19 cellular contexts compared by ENCODE assay signal in genomic region chr7:149861728-149862045, GRCh38. TPM values are rescaled to one million over a fixed set of nuclear protein-coding genes. Genes with fewer than 3 reads are reported as not detected.
DNase-seq lines count a peak whose midpoint lies in the region; ATAC-seq and TF ChIP-seq lines count a peak whose summit lies in the region.
"Had no signal": no experiment of that assay in that cellular context is flagged by ENCODE, and none has a peak within 500 bp of the region (broad histone marks: within the 10 kb centered on the region; RNA-seq: fewer than 3 reads in every experiment).

No MANE protein-coding gene starts in this region.

- H3K4me1 ChIP-seq in thyroid gland = peaks cover 12 to 19% of the 10 kb centered on the region in 2 donors

- peak overlapping the region; percentile 25 for H3K27ac Mint-ChIP-seq in activated CD4-positive, alpha-beta T cell treated with anti-CD3 and anti-CD28 coated beads, Interleukin-2, amount 10 ng/mL, durations not matched to agents 7 days and 5 days
- no peak overlapping the region for H3K27ac Mint-ChIP-seq in activated CD4-positive, alpha-beta T cell treated with anti-CD3 and anti-CD28 coated beads for 36 hours
- H3K27ac Mint-ChIP-seq in T-helper 17 cell = peak overlapping the region; percentile 51
- peak overlapping the region in 4 of 6 donors; percentile 28 to 77 (median 56) for H3K27ac Mint-ChIP-seq in immature natural killer cell
- H3K27ac Mint-ChIP-seq in activated T-cell treated with anti-CD3 and anti-CD28 coated beads, Interleukin-2, amount 50 U/mL, for 24 hours = no peak overlapping the region
- H3K27ac Mint-ChIP-seq: CD14-positive monocyte, HFFc6 had no signal

- no peak for TF ChIP-seq CTCF in thyroid gland (IDR thresholded peaks at IDR 0.05)

- H3K27ac ChIP-seq in thyroid gland = peak overlapping the region; percentile 38 to 61 (median 42)
- H3K27ac ChIP-seq: BLaER1, GM23248, HL-60 had no signal

- H3K9me3 Mint-ChIP-seq in activated CD4-positive, alpha-beta T cell treated with anti-CD3 and anti-CD28 coated beads, Interleukin-2, amount 10 ng/mL, durations not matched to agents 7 days and 5 days = no peaks in the 10 kb centered on the region
- H3K9me3 Mint-ChIP-seq in activated CD4-positive, alpha-beta T cell treated with anti-CD3 and anti-CD28 coated beads for 36 hours (ENCODE audit: low read depth) = no peaks in the 10 kb centered on the region
- no peaks in the 10 kb centered on the region for H3K9me3 Mint-ChIP-seq in immature natural killer cell
- no peaks in the 10 kb centered on the region for H3K9me3 Mint-ChIP-seq in activated T-cell treated with anti-CD3 and anti-CD28 coated beads, Interleukin-2, amount 50 U/mL, for 24 hours
- H3K9me3 Mint-ChIP-seq: CD14-positive monocyte; CD4-positive, alpha-beta memory T cell; HFFc6 had no signal

- DNase-seq in activated CD4-positive, alpha-beta T cell treated with anti-CD3 and anti-CD28 coated beads, Interleukin-2, amount 10 ng/mL, durations not matched to agents 7 days and 5 days = no peak
- DNase-seq in activated CD4-positive, alpha-beta T cell treated with anti-CD3 and anti-CD28 coated beads for 36 hours = no peak
- no peak for DNase-seq in T-helper 17 cell
- no peak for DNase-seq in immature natural killer cell
- DNase-seq in thyroid gland = peak; percentile 85 to 89
- no peak for DNase-seq in occipital lobe (lab: John Stamatoyannopoulos, UW)
- DNase-seq in NCI-H1092 (lab: John Stamatoyannopoulos, UW) = no peak
- no peak for DNase-seq in activated T-cell treated with anti-CD3 and anti-CD28 coated beads, Interleukin-2, amount 50 U/mL, for 24 hours
- DNase-seq: 8988T; CD4-positive, alpha-beta memory T cell; DMS153; DMS79; GDM1; GM23248; HCEC 1CT; HFFc6 had no signal

- POLR2A ChIA-PET in activated CD4-positive, alpha-beta T cell treated with anti-CD3 and anti-CD28 coated beads, Interleukin-2, amount 10 ng/mL, durations not matched to agents 7 days and 5 days (lab: Charles Lee) = no interaction called here
- POLR2A ChIA-PET in activated CD4-positive, alpha-beta T cell treated with anti-CD3 and anti-CD28 coated beads for 36 hours (lab: Charles Lee) = no interaction called here

- peaks cover 10 to 20% of the 10 kb centered on the region in 2 donors for H3K36me3 ChIP-seq in thyroid gland

- TF ChIP-seq POLR2A in thyroid gland (IDR thresholded peaks at IDR 0.05) = peak in 1 of 2 donors; percentile 33

- WGBS in thyroid gland, 2 donors = 58 to 73% methylated on average over 8 to 16 of the region's 16 CpGs

- H3K4me3 ChIP-seq in thyroid gland (replicated peaks in 1 of 3) = no peak overlapping the region
- H3K4me3 ChIP-seq: BLaER1, GM23248 had no signal

- H3K36me3 Mint-ChIP-seq in activated CD4-positive, alpha-beta T cell treated with anti-CD3 and anti-CD28 coated beads, Interleukin-2, amount 10 ng/mL, durations not matched to agents 7 days and 5 days (ENCODE audit: low read depth) = peaks cover 43% of the 10 kb centered on the region
- H3K36me3 Mint-ChIP-seq in activated CD4-positive, alpha-beta T cell treated with anti-CD3 and anti-CD28 coated beads for 36 hours (ENCODE audit: low read depth) = peaks cover 21% of the 10 kb centered on the region
- no peaks in the 10 kb centered on the region for H3K36me3 Mint-ChIP-seq in T-helper 17 cell (ENCODE audit: low read depth)
- peaks cover 6 to 21% (median 20%) of the 10 kb centered on the region in 3 donors for H3K36me3 Mint-ChIP-seq in immature natural killer cell
- peaks cover 42% of the 10 kb centered on the region for H3K36me3 Mint-ChIP-seq in activated T-cell treated with anti-CD3 and anti-CD28 coated beads, Interleukin-2, amount 50 U/mL, for 24 hours (ENCODE audit: low read depth)

- no peak overlapping the region for H3K4me3 Mint-ChIP-seq in activated CD4-positive, alpha-beta T cell treated with anti-CD3 and anti-CD28 coated beads, Interleukin-2, amount 10 ng/mL, durations not matched to agents 7 days and 5 days
- no peak overlapping the region for H3K4me3 Mint-ChIP-seq in activated CD4-positive, alpha-beta T cell treated with anti-CD3 and anti-CD28 coated beads for 36 hours
- H3K4me3 Mint-ChIP-seq in T-helper 17 cell (peak overlapping the region; percentile 12), immature natural killer cell (no peak overlapping the region)
- no peak overlapping the region for H3K4me3 Mint-ChIP-seq in activated T-cell treated with anti-CD3 and anti-CD28 coated beads, Interleukin-2, amount 50 U/mL, for 24 hours
- H3K4me3 Mint-ChIP-seq: CD14-positive monocyte; CD4-positive, alpha-beta memory T cell; HFFc6 had no signal

- CTCF ChIA-PET in activated CD4-positive, alpha-beta T cell treated with anti-CD3 and anti-CD28 coated beads, Interleukin-2, amount 10 ng/mL, durations not matched to agents 7 days and 5 days (lab: Charles Lee) = interaction anchor here (1.0 to 3.9 kb wide), 4 partner anchors 9 to 31 kb away, joined by 3 to 22 read pairs (median 6); no protein-coding TSS in a partner anchor
- CTCF ChIA-PET in activated CD4-positive, alpha-beta T cell treated with anti-CD3 and anti-CD28 coated beads for 36 hours (lab: Charles Lee) = interaction anchor here (1.5 to 3.8 kb wide), 3 partner anchors 9 to 12 kb away, joined by 3 to 26 read pairs (median 4); no protein-coding TSS in a partner anchor

- no peak for ATAC-seq in activated CD4-positive, alpha-beta T cell treated with anti-CD3 and anti-CD28 coated beads for 36 hours
- no peak for ATAC-seq in T-helper 17 cell

- peaks cover 56% of the 10 kb centered on the region for H3K4me1 Mint-ChIP-seq in activated CD4-positive, alpha-beta T cell treated with anti-CD3 and anti-CD28 coated beads, Interleukin-2, amount 10 ng/mL, durations not matched to agents 7 days and 5 days
- H3K4me1 Mint-ChIP-seq in activated CD4-positive, alpha-beta T cell treated with anti-CD3 and anti-CD28 coated beads for 36 hours = peaks cover 50% of the 10 kb centered on the region
- H3K4me1 Mint-ChIP-seq in T-helper 17 cell (peaks cover 37% of the 10 kb centered on the region), immature natural killer cell (peaks cover 22 to 24% of the 10 kb centered on the region in 2 donors)
- H3K4me1 Mint-ChIP-seq in activated T-cell treated with anti-CD3 and anti-CD28 coated beads, Interleukin-2, amount 50 U/mL, for 24 hours (ENCODE audit: low read depth) = peaks cover 65% of the 10 kb centered on the region

- H3K9me3 ChIP-seq in T-helper 17 cell (ENCODE audit: control insufficient read depth, low read length, poor library complexity, severe bottlenecking) (no peaks in the 10 kb centered on the region), thyroid gland (no peaks in the 10 kb centered on the region)
- H3K9me3 ChIP-seq: BLaER1 had no signal

- H3K27me3 ChIP-seq in thyroid gland = no peaks in the 10 kb centered on the region
- H3K27me3 ChIP-seq: BLaER1 had no signal

- H3K27me3 Mint-ChIP-seq in activated CD4-positive, alpha-beta T cell treated with anti-CD3 and anti-CD28 coated beads, Interleukin-2, amount 10 ng/mL, durations not matched to agents 7 days and 5 days = no peaks in the 10 kb centered on the region
- H3K27me3 Mint-ChIP-seq in activated CD4-positive, alpha-beta T cell treated with anti-CD3 and anti-CD28 coated beads for 36 hours = no peaks in the 10 kb centered on the region
- H3K27me3 Mint-ChIP-seq in T-helper 17 cell = no peaks in the 10 kb centered on the region
- H3K27me3 Mint-ChIP-seq in immature natural killer cell (ENCODE audit: low read depth in 3 of 3) = peaks cover 2 to 5% (median 3%) of the 10 kb centered on the region in 3 donors
- no peaks in the 10 kb centered on the region for H3K27me3 Mint-ChIP-seq in activated T-cell treated with anti-CD3 and anti-CD28 coated beads, Interleukin-2, amount 50 U/mL, for 24 hours
- H3K27me3 Mint-ChIP-seq: CD4-positive, alpha-beta memory T cell had no signal

- intact Hi-C loops in activated CD4-positive, alpha-beta T cell treated with anti-CD3 and anti-CD28 coated beads for 36 hours (cut with DNase I, micrococcal nuclease) = no loop called here
- intact Hi-C loops in thyroid gland (cut with DNase I) = no loop called here

RNA-seq across cellular contexts. Expression of gene ATP6V0E2, which starts 12.1 kb away (rescaled TPM):
- 10 to 100 TPM; 69.0 to 76.1 TPM for total RNA-seq in activated CD4-positive, alpha-beta T cell treated with anti-CD3 and anti-CD28 coated beads, Interleukin-2, amount 10 ng/mL, durations not matched to agents 7 days and 5 days
- total RNA-seq in activated CD4-positive, alpha-beta T cell treated with anti-CD3 and anti-CD28 coated beads for 36 hours = 10 to 100 TPM; 33.9 to 41.3 TPM
- total RNA-seq in T-helper 17 cell (10 to 100 TPM; 29.4 to 38.5 TPM), thyroid gland (100 to 1,000 TPM in 2 of 4 donors, 10 to 100 TPM in 2; 43.1 to 113 (median 78.9) TPM), occipital lobe (112 TPM)
- 10 to 100 TPM; 72.8 to 80.5 (median 73.9) TPM for polyA plus RNA-seq in immature natural killer cell

RNA-seq across cellular contexts. Expression of gene ZNF862, which starts 23.5 kb away (rescaled TPM):
- 10 to 100 TPM; 31.3 to 35.8 TPM for total RNA-seq in activated CD4-positive, alpha-beta T cell treated with anti-CD3 and anti-CD28 coated beads, Interleukin-2, amount 10 ng/mL, durations not matched to agents 7 days and 5 days
- 10 to 100 TPM; 17.6 to 18.3 TPM for total RNA-seq in activated CD4-positive, alpha-beta T cell treated with anti-CD3 and anti-CD28 coated beads for 36 hours
- total RNA-seq in T-helper 17 cell (10 to 100 TPM; 27.5 to 31.0 TPM), thyroid gland (10 to 100 TPM; 23.6 to 53.7 (median 39.3) TPM), occipital lobe (10.0 TPM)
- polyA plus RNA-seq in immature natural killer cell = 1 to 10 TPM; 1.9 to 5.5 (median 2.5) TPM

Comparison
In these comparisons a context has a peak if more than half of its experiments do, and no peak if none do; other contexts are left out.
1. H3K27ac Mint-ChIP-seq: peak in activated CD4-positive, alpha-beta T cell treated with anti-CD3 and anti-CD28 coated beads, Interleukin-2, amount 10 ng/mL, durations not matched to agents 7 days and 5 days (single experiment), T-helper 17 cell (single experiment) and immature natural killer cell (4 of 6); none in activated CD4-positive, alpha-beta T cell treated with anti-CD3 and anti-CD28 coated beads for 36 hours (single experiment) and activated T-cell treated with anti-CD3 and anti-CD28 coated beads, Interleukin-2, amount 50 U/mL, for 24 hours (single experiment).
2. DNase-seq: peak in thyroid gland (2 of 2); none in activated CD4-positive, alpha-beta T cell treated with anti-CD3 and anti-CD28 coated beads, Interleukin-2, amount 10 ng/mL, durations not matched to agents 7 days and 5 days (single experiment), activated CD4-positive, alpha-beta T cell treated with anti-CD3 and anti-CD28 coated beads for 36 hours (single experiment), T-helper 17 cell (0 of 3), immature natural killer cell (0 of 3), occipital lobe (single experiment), NCI-H1092 (single experiment) and activated T-cell treated with anti-CD3 and anti-CD28 coated beads, Interleukin-2, amount 50 U/mL, for 24 hours (single experiment).